Comparison of ENCODE assay signal across 10 cellular contexts in the genomic region with DNA sequence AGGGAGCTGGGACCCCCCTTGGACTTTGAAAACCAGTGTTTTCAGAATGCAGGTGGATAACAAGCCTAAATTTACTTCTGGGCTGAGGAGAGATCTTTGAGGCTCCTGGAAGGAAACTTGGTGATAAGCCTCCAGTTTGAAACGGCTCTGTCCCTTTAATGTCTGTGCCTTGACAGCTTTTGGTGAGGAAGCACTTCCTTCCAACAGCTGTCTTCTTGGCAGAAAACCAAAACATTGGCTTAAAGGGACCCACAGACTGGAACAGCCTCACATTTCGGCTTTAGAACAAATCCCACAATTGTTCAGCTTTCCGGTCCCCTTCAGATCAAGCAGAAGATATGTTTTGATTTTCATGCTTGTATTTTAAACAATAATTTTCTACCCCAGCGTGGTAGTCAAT.
A peak's percentile ranks its signal among the peaks of the same experiment; 100 is the strongest.
DNase-seq lines count a peak whose midpoint lies in the region; ATAC-seq, FAIRE-seq and TF ChIP-seq lines count a peak whose summit lies in the region.
"Had no signal": no experiment of that assay in that cellular context is flagged by ENCODE, and none has a peak within 500 bp of the region (broad histone marks: within the 10 kb centered on the region; RNA-seq: fewer than 3 reads in every experiment).

No MANE protein-coding gene starts in this region.

- no peak for ATAC-seq in HG02642 (IDR thresholded peaks at IDR 0.05; ENCODE audit: poor library complexity, unreplicated experiment)
- ATAC-seq in HG02623 (IDR thresholded peaks at IDR 0.05; ENCODE audit: unreplicated experiment): no peak
- no peak for ATAC-seq in GM19463 (IDR thresholded peaks at IDR 0.05; ENCODE audit: unreplicated experiment)

- H3K36me3 Mint-ChIP-seq in nephron (ENCODE audit: low read depth): peaks cover 40% of the 10 kb centered on the region

- no peak overlapping the region for H3K27ac ChIP-seq in RWPE1
- H3K27ac ChIP-seq: gastrocnemius medialis had no signal

- FAIRE-seq in D721Med (lab: Jason Lieb, UNC): peak; percentile 25

- no peaks in the 10 kb centered on the region for H3K9me3 Mint-ChIP-seq in nephron

- CTCF ChIA-PET in RWPE1 (lab: Yijun Ruan, JAX): interaction anchor here (1.1 kb wide), 1 partner anchor 53 kb away, joined by 3 read pairs; no protein-coding TSS in a partner anchor

- POLR2A ChIA-PET in RWPE1 (lab: Yijun Ruan, JAX; ENCODE audit: low non-redundant PET): no interaction called here

- peak overlapping the region; percentile 88 to 93 (median 90) for H3K27ac Mint-ChIP-seq in nephron

- H3K27me3 Mint-ChIP-seq in nephron (ENCODE audit: low read depth): peaks cover 14% of the 10 kb centered on the region

- no peak for TF ChIP-seq CTCF in D721Med (IDR thresholded peaks at IDR 0.05; ENCODE audit: insufficient read depth, missing control alignments)
- TF ChIP-seq CTCF in nephron (IDR thresholded peaks at IDR 0.05; ENCODE audit: unreplicated experiment in 3 of 3): no peak
- TF ChIP-seq CTCF in RWPE1 (conservative IDR thresholded peaks at IDR 0.05; ENCODE audit: low read depth): no peak

- peak overlapping the region; percentile 90 to 92 (median 91) for H3K4me3 Mint-ChIP-seq in nephron

- no peak for DNase-seq in D721Med (ENCODE audit: insufficient read length, low spot score)
- peak; percentile 48 for DNase-seq in NCI-H2171 treated with DMSO at 0.1 percent for 48 hours (lab: John Stamatoyannopoulos, UW)
- peak; percentile 26 for DNase-seq in epidermal melanocyte (ENCODE audit: insufficient read length, low spot score)
- DNase-seq in RWPE1 (ENCODE audit: low spot score): no peak
- DNase-seq: gastrocnemius medialis, NCI-H1436 treated with DMSO at 0.1 percent for 48 hours had no signal

- H3K4me1 Mint-ChIP-seq in nephron: peaks cover 26% of the 10 kb centered on the region

Comparison
In these comparisons a context has a peak if more than half of its experiments do, and no peak if none do; other contexts are left out.
1. DNase-seq: peak in NCI-H2171 treated with DMSO at 0.1 percent for 48 hours (single experiment) and epidermal melanocyte (single experiment); none in D721Med (single experiment) and RWPE1 (single experiment).